Comparison of ENCODE assay signal across 15 cellular contexts in the genomic region with DNA sequence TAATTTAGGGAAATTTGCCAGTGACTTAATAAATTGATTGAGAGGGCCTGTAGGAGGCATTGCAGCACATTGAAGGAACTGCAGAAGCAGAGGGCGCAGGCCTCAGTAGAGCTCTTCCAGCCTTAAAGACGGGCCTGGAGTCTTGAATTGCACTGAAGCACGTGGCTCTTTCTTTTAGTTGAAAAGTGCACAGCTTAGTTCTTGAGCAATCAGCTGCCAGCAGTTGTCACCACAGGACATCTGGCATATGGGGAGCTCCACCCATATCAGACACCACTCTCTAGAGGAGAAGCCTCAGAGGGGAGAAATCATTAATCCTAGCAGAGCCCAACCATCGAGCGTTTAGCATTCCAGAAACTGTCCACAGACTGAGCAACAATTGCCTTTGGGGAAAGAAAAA. TPM values are rescaled to one million over a fixed set of nuclear protein-coding genes. Genes with fewer than 3 reads are reported as not detected.
DNase-seq lines count a peak whose midpoint lies in the region; ATAC-seq and TF ChIP-seq lines count a peak whose summit lies in the region.
"Had no signal": no experiment of that assay in that cellular context is flagged by ENCODE, and none has a peak within 500 bp of the region (broad histone marks: within the 10 kb centered on the region; RNA-seq: fewer than 3 reads in every experiment).

No MANE protein-coding gene starts in this region.

- H3K27ac ChIP-seq in HL-60 (replicated peaks) (no peak overlapping the region), heart left ventricle (no peak overlapping the region), thyroid gland (no peak overlapping the region)
- H3K27ac ChIP-seq: C4-2B, ovary had no signal

- no peaks in the 10 kb centered on the region for H3K4me1 ChIP-seq in heart left ventricle
- no peaks in the 10 kb centered on the region for H3K4me1 ChIP-seq in thyroid gland

- no peaks in the 10 kb centered on the region for H3K27me3 ChIP-seq in HL-60 (ENCODE audit: insufficient read depth, poor library complexity, severe bottlenecking)
- H3K27me3 ChIP-seq in heart left ventricle = peaks cover 0 to 6% (median 0%) of the 10 kb centered on the region in 9 donors
- H3K27me3 ChIP-seq in thyroid gland = no peaks in the 10 kb centered on the region
- H3K27me3 ChIP-seq: ovary had no signal

- no peak for TF ChIP-seq POLR2A in heart left ventricle (IDR thresholded peaks at IDR 0.05)
- TF ChIP-seq POLR2A in thyroid gland (IDR thresholded peaks at IDR 0.05) = no peak

- no peak overlapping the region for H3K4me3 Mint-ChIP-seq in activated naive CD4-positive, alpha-beta T cell treated with anti-CD3 and anti-CD28 coated beads for 36 hours
- H3K4me3 Mint-ChIP-seq: immature natural killer cell had no signal

- ATAC-seq in heart left ventricle (peak in 3 of 4 donors; percentile 31 to 68 (median 37)), GM18907 (IDR thresholded peaks at IDR 0.05; ENCODE audit: unreplicated experiment) (no peak)
- ATAC-seq: Panc1 had no signal

- intact Hi-C loops in heart left ventricle (cut with DNase I) (no loop called here), thyroid gland (cut with DNase I) (no loop called here)
- intact Hi-C loops in activated naive CD4-positive, alpha-beta T cell treated with anti-CD3 and anti-CD28 coated beads for 36 hours (cut with micrococcal nuclease) = no loop called here

- H3K4me1 Mint-ChIP-seq in activated naive CD4-positive, alpha-beta T cell treated with anti-CD3 and anti-CD28 coated beads for 36 hours (ENCODE audit: low read depth) = no peaks in the 10 kb centered on the region
- H3K4me1 Mint-ChIP-seq: immature natural killer cell had no signal

- no peaks in the 10 kb centered on the region for H3K27me3 Mint-ChIP-seq in activated naive CD4-positive, alpha-beta T cell treated with anti-CD3 and anti-CD28 coated beads for 36 hours (ENCODE audit: low read depth)

- H3K4me3 ChIP-seq in AG09309 (ENCODE audit: control insufficient read depth, low read depth, low read length) (no peak overlapping the region), HL-60 (replicated peaks; ENCODE audit: insufficient read depth, low read length) (no peak overlapping the region), heart left ventricle (no peak overlapping the region), thyroid gland (replicated peaks in 1 of 3) (no peak overlapping the region)
- H3K4me3 ChIP-seq: ovary had no signal

- WGBS in heart left ventricle, 4 donors = 39 to 51% (median 42%) methylated on average over 5 of the region's 5 CpGs
- WGBS in thyroid gland, 2 donors = 58 to 75% methylated on average over 3 to 5 of the region's 5 CpGs

- in situ Hi-C loops in SK-MEL-5 (cut with HindIII; ENCODE audit: low pct_unique_long_range_greater_than_20kb, low sequenced_read_pairs) = no loop called here

- no peak overlapping the region for H3K27ac Mint-ChIP-seq in activated naive CD4-positive, alpha-beta T cell treated with anti-CD3 and anti-CD28 coated beads for 36 hours
- H3K27ac Mint-ChIP-seq: immature natural killer cell had no signal

- H3K36me3 Mint-ChIP-seq in activated naive CD4-positive, alpha-beta T cell treated with anti-CD3 and anti-CD28 coated beads for 36 hours (ENCODE audit: low read depth) = no peaks in the 10 kb centered on the region
- H3K36me3 Mint-ChIP-seq: immature natural killer cell had no signal

- H3K9me3 ChIP-seq in heart left ventricle (no peaks in the 10 kb centered on the region), thyroid gland (no peaks in the 10 kb centered on the region)
- H3K9me3 ChIP-seq: ovary had no signal

- H3K9me3 Mint-ChIP-seq in activated naive CD4-positive, alpha-beta T cell treated with anti-CD3 and anti-CD28 coated beads for 36 hours = no peaks in the 10 kb centered on the region
- H3K9me3 Mint-ChIP-seq: immature natural killer cell had no signal

- H3K36me3 ChIP-seq in heart left ventricle = no peaks in the 10 kb centered on the region
- no peaks in the 10 kb centered on the region for H3K36me3 ChIP-seq in thyroid gland
- H3K36me3 ChIP-seq: ovary had no signal

- DNase-seq in AG09309 (ENCODE audit: low read depth) = peak; percentile 34
- peak; percentile 53 to 83 for DNase-seq in HL-60 (ENCODE audit: low read depth in 1 of 2, low spot score in 1 of 2)
- DNase-seq in SK-MEL-5 (ENCODE audit: low read depth, low spot score) = peak; percentile 52
- DNase-seq in heart left ventricle = peak in 1 of 5 donors; percentile 42
- no peak for DNase-seq in activated naive CD4-positive, alpha-beta T cell treated with anti-CD3 and anti-CD28 coated beads for 36 hours
- DNase-seq in thyroid gland = no peak
- DNase-seq in NCI-H2081 treated with DMSO at 0.1 percent for 48 hours (lab: John Stamatoyannopoulos, UW) = no peak
- DNase-seq: activated CD4-positive, alpha-beta T cell treated with anti-CD3 and anti-CD28 coated beads for 1 hour; activated naive CD4-positive, alpha-beta T cell treated with anti-CD3 and anti-CD28 coated beads, Interleukin-2, amount 50 U/mL, for 16 hours; effector CD4-positive, alpha-beta T cell; immature natural killer cell; ovary had no signal

- CTCF ChIA-PET in activated naive CD4-positive, alpha-beta T cell treated with anti-CD3 and anti-CD28 coated beads for 36 hours (lab: Charles Lee) = no interaction called here

- TF ChIP-seq CTCF in AG09309 (IDR thresholded peaks at IDR 0.05; ENCODE audit: control insufficient read depth, insufficient read depth, low read depth, low read length, missing control alignments) (peak; percentile 15), HL-60 (IDR thresholded peaks at IDR 0.05; ENCODE audit: insufficient read depth, low read length) (no peak), heart left ventricle (IDR thresholded peaks at IDR 0.05) (peak in 1 of 12 donors; percentile 4), thyroid gland (IDR thresholded peaks at IDR 0.05) (no peak)

RNA-seq across cellular contexts. Expression of gene FGF16, which starts 16.0 kb away (rescaled TPM):
- total RNA-seq in SK-MEL-5 (2014; rRNA removed; shearing (Covaris generic)) = not detected in 2 replicates
- not detected in 2 replicates for polyA plus RNA-seq in SK-MEL-5 (2015; cell fraction: cytosol; rRNA removed)
- not detected in 2 replicates for polyA plus RNA-seq in SK-MEL-5 (2015; cell fraction: nucleus; rRNA removed)
- total RNA-seq in heart left ventricle (under 1 TPM in 5 of 9 donors, not detected in 4; 0.17 to 0.54 (median 0.22) TPM), thyroid gland (under 1 TPM in 2 of 4 donors, not detected in 2; 0.22 to 0.27 TPM)
- polyA plus RNA-seq in heart left ventricle = under 1 TPM in 1 of 2 donors, not detected in 1; 0.06 TPM
- under 1 TPM in 1 of 2 experiments, not detected in 1; 0.12 TPM for total RNA-seq in activated naive CD4-positive, alpha-beta T cell treated with anti-CD3 and anti-CD28 coated beads for 36 hours
- total RNA-seq: ovary had no signal
- polyA plus RNA-seq: immature natural killer cell had no signal

Comparison
In these comparisons a context has a peak if more than half of its experiments do, and no peak if none do; other contexts are left out.
1. DNase-seq: peak in AG09309 (single experiment), HL-60 (2 of 2) and SK-MEL-5 (single experiment); none in activated naive CD4-positive, alpha-beta T cell treated with anti-CD3 and anti-CD28 coated beads for 36 hours (single experiment), thyroid gland (0 of 2) and NCI-H2081 treated with DMSO at 0.1 percent for 48 hours (single experiment).